Comparison of ENCODE assay signal across 8 cellular contexts in genomic region chr7:152437157-152437575, GRCh38. TPM values are rescaled to one million over a fixed set of nuclear protein-coding genes. Genes with fewer than 3 reads are reported as not detected.
DNase-seq lines count a peak whose midpoint lies in the region; ATAC-seq and TF ChIP-seq lines count a peak whose summit lies in the region.
"Not testable (repeated sequence)": the region's sequence is repeated elsewhere in the genome, so short reads cannot be mapped to it uniquely, and the experiment has no call there.

No MANE protein-coding gene starts in this region.

- in situ Hi-C loops in astrocyte of the cerebellum (cut with HindIII; ENCODE audit: low sequenced_read_pairs) = not testable (repeated sequence)

- H3K27me3 ChIP-seq in CD8-positive, alpha-beta T cell (ENCODE audit: insufficient read depth, low read length); Karpas-422 (ENCODE audit: low read length); ovary; thoracic aorta (replicated peaks; ENCODE audit: insufficient read depth): not testable (repeated sequence)

- not testable (repeated sequence) for H3K36me3 ChIP-seq in CD8-positive, alpha-beta T cell (ENCODE audit: insufficient read depth, low read length); Karpas-422 (ENCODE audit: insufficient read depth, low read length); ovary; thoracic aorta

- H3K9ac ChIP-seq in Karpas-422 (ENCODE audit: low read length) = peak overlapping the region; percentile 65

- not testable (repeated sequence) for H3K9me3 ChIP-seq in CD8-positive, alpha-beta T cell (ENCODE audit: low read length); Karpas-422 (ENCODE audit: low read length); ovary; thoracic aorta

- H3K9me3 Mint-ChIP-seq in CD8-positive, alpha-beta T cell; T-helper 2 cell treated with Interferon-gamma antibody and Interleukin-4, amounts not matched to agents 5 μg/mL and 100 μg/mL, for 36 hours: not testable (repeated sequence)

- TF ChIP-seq CTCF in CD8-positive, alpha-beta T cell (IDR thresholded peaks at IDR 0.05); astrocyte of the cerebellum (IDR thresholded peaks at IDR 0.05; ENCODE audit: low read depth, low read length, missing control alignments); ovary (IDR thresholded peaks at IDR 0.05); thoracic aorta (IDR thresholded peaks at IDR 0.05): not testable (repeated sequence)

- peaks cover 14% of the 10 kb centered on the region for H3K4me1 ChIP-seq in CD8-positive, alpha-beta T cell (ENCODE audit: insufficient read depth, low read length)
- H3K4me1 ChIP-seq in Karpas-422 (ENCODE audit: low read length) (peaks cover 24% of the 10 kb centered on the region), thoracic aorta (ENCODE audit: control insufficient read depth in 1 of 2, low read depth in 2 of 2) (peaks cover 7 to 23% of the 10 kb centered on the region in 2 donors)
- not testable (repeated sequence) for H3K4me1 ChIP-seq in ovary (ENCODE audit: insufficient read depth)

- peaks cover 12% of the 10 kb centered on the region; the same call in 1 of the 2 replicates for H4K20me1 ChIP-seq in Karpas-422 (ENCODE audit: insufficient read depth, low read depth, low read length)

- ATAC-seq in CD8-positive, alpha-beta T cell; thoracic aorta (ENCODE audit: insufficient number of reproducible peaks, low FRiP score, low read depth): not testable (repeated sequence)

- peak overlapping the region; percentile 96 for H3K27ac Mint-ChIP-seq in CD8-positive, alpha-beta T cell
- peak overlapping the region; percentile 85 for H3K27ac Mint-ChIP-seq in T-helper 2 cell treated with Interferon-gamma antibody and Interleukin-4, amounts not matched to agents 5 μg/mL and 100 μg/mL, for 36 hours

- not testable (repeated sequence) for H2AFZ ChIP-seq in Karpas-422 (ENCODE audit: low read length)

- not testable (repeated sequence) for H3K27me3 Mint-ChIP-seq in CD8-positive, alpha-beta T cell (ENCODE audit: low read depth); T-helper 2 cell treated with Interferon-gamma antibody and Interleukin-4, amounts not matched to agents 5 μg/mL and 100 μg/mL, for 36 hours (ENCODE audit: low read depth)

- H3K9me2 ChIP-seq in Karpas-422 (replicated peaks; ENCODE audit: insufficient read depth, low read length) = not testable (repeated sequence)

- H3K4me3 ChIP-seq in CD8-positive, alpha-beta T cell (ENCODE audit: low read depth, low read length) = peak overlapping the region; percentile 79
- H3K4me3 ChIP-seq in Karpas-422 (ENCODE audit: low read length) (peak overlapping the region; percentile 68), astrocyte of the cerebellum (ENCODE audit: low read depth, low read length) (peak overlapping the region; percentile 41), ovary (peak overlapping the region; percentile 71), thoracic aorta (peak overlapping the region; percentile 84)

- H3K79me2 ChIP-seq in Karpas-422 (ENCODE audit: low read length) = peaks cover 24% of the 10 kb centered on the region

- not testable (repeated sequence) for DNase-seq in CD8-positive, alpha-beta T cell; Karpas-422; T-helper 2 cell treated with Interferon-gamma antibody and Interleukin-4, amounts not matched to agents 5 μg/mL and 100 μg/mL, for 36 hours (ENCODE audit: low spot score); astrocyte of the cerebellum (ENCODE audit: low read depth); epithelial cell of prostate (ENCODE audit: low read depth, low spot score); ovary; thoracic aorta (ENCODE audit: low spot score)
- peak; percentile 11 for DNase-seq in left kidney (ENCODE audit: low read depth, low spot score)

- CTCF ChIA-PET in CD8-positive, alpha-beta T cell (lab: Charles Lee) = not testable (repeated sequence)

- H3K4me3 Mint-ChIP-seq in CD8-positive, alpha-beta T cell = peak overlapping the region; percentile 88
- H3K4me3 Mint-ChIP-seq in T-helper 2 cell treated with Interferon-gamma antibody and Interleukin-4, amounts not matched to agents 5 μg/mL and 100 μg/mL, for 36 hours = peak overlapping the region; percentile 78

- WGBS in ovary, 3 donors = 18 to 24% (median 21%) methylated on average over 7 of the region's 7 CpGs

- peak overlapping the region; percentile 65 for H3K4me2 ChIP-seq in Karpas-422 (ENCODE audit: low read depth, low read length, poor library complexity, severe bottlenecking)

- intact Hi-C loops in CD8-positive, alpha-beta T cell (cut with DNase I, micrococcal nuclease) = loop anchor here in 1 of 2 experiments (5.0 to 10.0 kb wide), 3 partner anchors 240 to 562 kb away; partner anchors contain the start of genes GALNT11, PRKAG2 and XRCC2
- intact Hi-C loops in ovary (cut with DNase I) = not testable (repeated sequence)

- not testable (repeated sequence) for H3K36me3 Mint-ChIP-seq in CD8-positive, alpha-beta T cell; T-helper 2 cell treated with Interferon-gamma antibody and Interleukin-4, amounts not matched to agents 5 μg/mL and 100 μg/mL, for 36 hours (ENCODE audit: low read depth)

- H3K27ac ChIP-seq in CD8-positive, alpha-beta T cell (ENCODE audit: low read depth, low read length) = peak overlapping the region; percentile 93
- H3K27ac ChIP-seq in Karpas-422 (ENCODE audit: low read length) = not testable (repeated sequence)
- peak overlapping the region; percentile 89 for H3K27ac ChIP-seq in epithelial cell of prostate
- peak overlapping the region; percentile 87 to 97 for H3K27ac ChIP-seq in ovary
- peak overlapping the region; percentile 77 to 89 for H3K27ac ChIP-seq in thoracic aorta

- peaks cover 25% of the 10 kb centered on the region for H3K4me1 Mint-ChIP-seq in CD8-positive, alpha-beta T cell (ENCODE audit: low read depth)
- H3K4me1 Mint-ChIP-seq in T-helper 2 cell treated with Interferon-gamma antibody and Interleukin-4, amounts not matched to agents 5 μg/mL and 100 μg/mL, for 36 hours (ENCODE audit: low read depth) = peaks cover 19% of the 10 kb centered on the region

- TF ChIP-seq POLR2A in ovary (IDR thresholded peaks at IDR 0.05) = not testable (repeated sequence)

- POLR2A ChIA-PET in CD8-positive, alpha-beta T cell (lab: Charles Lee) = interaction anchor here (5.2 kb wide), 1 partner anchor 26 kb away, joined by 32 read pairs; no protein-coding TSS in a partner anchor

- TF ChIP-seq EP300 in ovary (IDR thresholded peaks at IDR 0.05) = not testable (repeated sequence)

RNA-seq across cellular contexts. Expression of gene KMT2C, which starts 1.4 kb away (rescaled TPM):
- 100 to 1,000 TPM; 106 to 121 TPM for total RNA-seq in CD8-positive, alpha-beta T cell
- total RNA-seq in Karpas-422 (2014; rRNA removed; shearing (Covaris generic); ENCODE audit: low replicate concordance) = 55.2 and 70.7 TPM in 2 replicates
- total RNA-seq in ovary = 100 to 1,000 TPM in 3 of 7 donors, 10 to 100 TPM in 4; 45.3 to 109 (median 74.6) TPM
- 10 to 100 TPM; 14.0 to 27.3 TPM for polyA plus RNA-seq in ovary
- total RNA-seq in thoracic aorta = 100 to 1,000 TPM in 1 of 2 donors, 10 to 100 TPM in 1; 70.0 to 110 TPM
